Comparison of ENCODE assay signal across 1 cellular context in genomic region chr22:49826603-49827306, GRCh38.
A peak's percentile ranks its signal among the peaks of the same experiment; 100 is the strongest.
TF ChIP-seq lines count a peak whose summit lies in the region.

No MANE protein-coding gene starts in this region.

TF ChIP-seq in HepG2, 621 proteins besides CTCF, POLR2A, EP300 and RAD21 (continued from another document and continues in another):
- TF ChIP-seq, protein P1, sequence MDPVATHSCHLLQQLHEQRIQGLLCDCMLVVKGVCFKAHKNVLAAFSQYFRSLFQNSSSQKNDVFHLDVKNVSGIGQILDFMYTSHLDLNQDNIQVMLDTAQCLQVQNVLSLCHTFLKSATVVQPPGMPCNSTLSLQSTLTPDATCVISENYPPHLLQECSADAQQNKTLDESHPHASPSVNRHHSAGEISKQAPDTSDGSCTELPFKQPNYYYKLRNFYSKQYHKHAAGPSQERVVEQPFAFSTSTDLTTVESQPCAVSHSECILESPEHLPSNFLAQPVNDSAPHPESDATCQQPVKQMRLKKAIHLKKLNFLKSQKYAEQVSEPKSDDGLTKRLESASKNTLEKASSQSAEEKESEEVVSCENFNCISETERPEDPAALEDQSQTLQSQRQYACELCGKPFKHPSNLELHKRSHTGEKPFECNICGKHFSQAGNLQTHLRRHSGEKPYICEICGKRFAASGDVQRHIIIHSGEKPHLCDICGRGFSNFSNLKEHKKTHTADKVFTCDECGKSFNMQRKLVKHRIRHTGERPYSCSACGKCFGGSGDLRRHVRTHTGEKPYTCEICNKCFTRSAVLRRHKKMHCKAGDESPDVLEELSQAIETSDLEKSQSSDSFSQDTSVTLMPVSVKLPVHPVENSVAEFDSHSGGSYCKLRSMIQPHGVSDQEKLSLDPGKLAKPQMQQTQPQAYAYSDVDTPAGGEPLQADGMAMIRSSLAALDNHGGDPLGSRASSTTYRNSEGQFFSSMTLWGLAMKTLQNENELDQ (CRISPR knock-in tag; IDR thresholded peaks at IDR 0.05; ENCODE audit: borderline replicate concordance): no peak
- TF ChIP-seq ZNF672 (CRISPR knock-in tag; IDR thresholded peaks at IDR 0.05): no peak
- TF ChIP-seq KDM5B (CRISPR knock-in tag; IDR thresholded peaks at IDR 0.05; ENCODE audit: borderline replicate concordance): peak; percentile 30; the same call in 1 of the 2 replicates
- no peak for TF ChIP-seq TEAD2 (CRISPR knock-in tag; IDR thresholded peaks at IDR 0.05)
- TF ChIP-seq SP4 (CRISPR knock-in tag; IDR thresholded peaks at IDR 0.05): no peak
- TF ChIP-seq MXI1 (IDR thresholded peaks at IDR 0.05; ENCODE audit: borderline replicate concordance, low read depth, low read length): no peak
- TF ChIP-seq ZNF20 (CRISPR knock-in tag; IDR thresholded peaks at IDR 0.05): 0 out of 2 replicates have a peak, but pooled peaks have one; percentile 40
- TF ChIP-seq, protein P2, sequence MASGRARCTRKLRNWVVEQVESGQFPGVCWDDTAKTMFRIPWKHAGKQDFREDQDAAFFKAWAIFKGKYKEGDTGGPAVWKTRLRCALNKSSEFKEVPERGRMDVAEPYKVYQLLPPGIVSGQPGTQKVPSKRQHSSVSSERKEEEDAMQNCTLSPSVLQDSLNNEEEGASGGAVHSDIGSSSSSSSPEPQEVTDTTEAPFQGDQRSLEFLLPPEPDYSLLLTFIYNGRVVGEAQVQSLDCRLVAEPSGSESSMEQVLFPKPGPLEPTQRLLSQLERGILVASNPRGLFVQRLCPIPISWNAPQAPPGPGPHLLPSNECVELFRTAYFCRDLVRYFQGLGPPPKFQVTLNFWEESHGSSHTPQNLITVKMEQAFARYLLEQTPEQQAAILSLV (CRISPR knock-in tag; IDR thresholded peaks at IDR 0.05; ENCODE audit: borderline replicate concordance): peak; percentile 14; the same call in 1 of the 2 replicates
- 0 out of 2 replicates have a peak, but pooled peaks have one; percentile 50 for TF ChIP-seq ZNF709 (CRISPR knock-in tag; IDR thresholded peaks at IDR 0.05)
- peak; percentile 47; the same call in 1 of the 2 replicates for TF ChIP-seq KMT2A (CRISPR knock-in tag; IDR thresholded peaks at IDR 0.05)
- no peak for TF ChIP-seq ZNF484 (CRISPR knock-in tag; IDR thresholded peaks at IDR 0.05; ENCODE audit: borderline replicate concordance, low read depth)
- TF ChIP-seq ZFP82 (CRISPR knock-in tag; IDR thresholded peaks at IDR 0.05; ENCODE audit: borderline replicate concordance): no peak
- no peak for TF ChIP-seq PHB2 (IDR thresholded peaks at IDR 0.05; ENCODE audit: partially characterized antibody)
- TF ChIP-seq RXRB (CRISPR knock-in tag; IDR thresholded peaks at IDR 0.05; ENCODE audit: borderline replicate concordance): peak; percentile 32; the same call in 1 of the 2 replicates
- no peak for TF ChIP-seq ZMYM3 (CRISPR knock-in tag; IDR thresholded peaks at IDR 0.05)
- TF ChIP-seq KAT7 (CRISPR knock-in tag; IDR thresholded peaks at IDR 0.05; ENCODE audit: borderline replicate concordance): 0 out of 2 replicates have a peak, but pooled peaks have one; percentile 46
- no peak for TF ChIP-seq TCF7L2 (IDR thresholded peaks at IDR 0.05; ENCODE audit: low read depth, low read length)
- no peak for TF ChIP-seq GZF1 (CRISPR knock-in tag; IDR thresholded peaks at IDR 0.05)
- TF ChIP-seq TAF1 (CRISPR knock-in tag; IDR thresholded peaks at IDR 0.05): peak; percentile 43; the same call in 1 of the 2 replicates
- no peak for TF ChIP-seq ZIK1 (CRISPR knock-in tag; IDR thresholded peaks at IDR 0.05; ENCODE audit: borderline replicate concordance, low read depth)
- no peak for TF ChIP-seq ZNF407 (CRISPR knock-in tag; IDR thresholded peaks at IDR 0.05; ENCODE audit: not compliant biosample characterization)
- TF ChIP-seq MATR3 (CRISPR knock-in tag; IDR thresholded peaks at IDR 0.05): no peak
- TF ChIP-seq HOXA3 (CRISPR knock-in tag; IDR thresholded peaks at IDR 0.05): peak; percentile 8; the same call in 1 of the 2 replicates
- TF ChIP-seq DBP (CRISPR knock-in tag; IDR thresholded peaks at IDR 0.05; ENCODE audit: not compliant biosample characterization): no peak
- peak; percentile 77 for TF ChIP-seq PHF8 (CRISPR knock-in tag; IDR thresholded peaks at IDR 0.05)
- TF ChIP-seq BRCA1 (CRISPR knock-in tag; IDR thresholded peaks at IDR 0.05): no peak
- TF ChIP-seq GPBP1L1 (CRISPR knock-in tag; IDR thresholded peaks at IDR 0.05): no peak
- no peak for TF ChIP-seq PAF1 (CRISPR knock-in tag; IDR thresholded peaks at IDR 0.05)
- TF ChIP-seq ZNF343 (CRISPR knock-in tag; IDR thresholded peaks at IDR 0.05): 0 out of 2 replicates have a peak, but pooled peaks have one; percentile 73
- TF ChIP-seq MNT (IDR thresholded peaks at IDR 0.05): no peak
- peak; percentile 32; the same call in 1 of the 2 replicates for TF ChIP-seq ZNF788 (CRISPR knock-in tag; IDR thresholded peaks at IDR 0.05; ENCODE audit: borderline replicate concordance)
- TF ChIP-seq, protein P3, sequence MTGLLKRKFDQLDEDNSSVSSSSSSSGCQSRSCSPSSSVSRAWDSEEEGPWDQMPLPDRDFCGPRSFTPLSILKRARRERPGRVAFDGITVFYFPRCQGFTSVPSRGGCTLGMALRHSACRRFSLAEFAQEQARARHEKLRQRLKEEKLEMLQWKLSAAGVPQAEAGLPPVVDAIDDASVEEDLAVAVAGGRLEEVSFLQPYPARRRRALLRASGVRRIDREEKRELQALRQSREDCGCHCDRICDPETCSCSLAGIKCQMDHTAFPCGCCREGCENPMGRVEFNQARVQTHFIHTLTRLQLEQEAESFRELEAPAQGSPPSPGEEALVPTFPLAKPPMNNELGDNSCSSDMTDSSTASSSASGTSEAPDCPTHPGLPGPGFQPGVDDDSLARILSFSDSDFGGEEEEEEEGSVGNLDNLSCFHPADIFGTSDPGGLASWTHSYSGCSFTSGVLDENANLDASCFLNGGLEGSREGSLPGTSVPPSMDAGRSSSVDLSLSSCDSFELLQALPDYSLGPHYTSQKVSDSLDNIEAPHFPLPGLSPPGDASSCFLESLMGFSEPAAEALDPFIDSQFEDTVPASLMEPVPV (CRISPR knock-in tag; IDR thresholded peaks at IDR 0.05): peak; percentile 55; the same call in 1 of the 2 replicates
- no peak for TF ChIP-seq SSRP1 (CRISPR knock-in tag; IDR thresholded peaks at IDR 0.05)
- TF ChIP-seq, protein P4, sequence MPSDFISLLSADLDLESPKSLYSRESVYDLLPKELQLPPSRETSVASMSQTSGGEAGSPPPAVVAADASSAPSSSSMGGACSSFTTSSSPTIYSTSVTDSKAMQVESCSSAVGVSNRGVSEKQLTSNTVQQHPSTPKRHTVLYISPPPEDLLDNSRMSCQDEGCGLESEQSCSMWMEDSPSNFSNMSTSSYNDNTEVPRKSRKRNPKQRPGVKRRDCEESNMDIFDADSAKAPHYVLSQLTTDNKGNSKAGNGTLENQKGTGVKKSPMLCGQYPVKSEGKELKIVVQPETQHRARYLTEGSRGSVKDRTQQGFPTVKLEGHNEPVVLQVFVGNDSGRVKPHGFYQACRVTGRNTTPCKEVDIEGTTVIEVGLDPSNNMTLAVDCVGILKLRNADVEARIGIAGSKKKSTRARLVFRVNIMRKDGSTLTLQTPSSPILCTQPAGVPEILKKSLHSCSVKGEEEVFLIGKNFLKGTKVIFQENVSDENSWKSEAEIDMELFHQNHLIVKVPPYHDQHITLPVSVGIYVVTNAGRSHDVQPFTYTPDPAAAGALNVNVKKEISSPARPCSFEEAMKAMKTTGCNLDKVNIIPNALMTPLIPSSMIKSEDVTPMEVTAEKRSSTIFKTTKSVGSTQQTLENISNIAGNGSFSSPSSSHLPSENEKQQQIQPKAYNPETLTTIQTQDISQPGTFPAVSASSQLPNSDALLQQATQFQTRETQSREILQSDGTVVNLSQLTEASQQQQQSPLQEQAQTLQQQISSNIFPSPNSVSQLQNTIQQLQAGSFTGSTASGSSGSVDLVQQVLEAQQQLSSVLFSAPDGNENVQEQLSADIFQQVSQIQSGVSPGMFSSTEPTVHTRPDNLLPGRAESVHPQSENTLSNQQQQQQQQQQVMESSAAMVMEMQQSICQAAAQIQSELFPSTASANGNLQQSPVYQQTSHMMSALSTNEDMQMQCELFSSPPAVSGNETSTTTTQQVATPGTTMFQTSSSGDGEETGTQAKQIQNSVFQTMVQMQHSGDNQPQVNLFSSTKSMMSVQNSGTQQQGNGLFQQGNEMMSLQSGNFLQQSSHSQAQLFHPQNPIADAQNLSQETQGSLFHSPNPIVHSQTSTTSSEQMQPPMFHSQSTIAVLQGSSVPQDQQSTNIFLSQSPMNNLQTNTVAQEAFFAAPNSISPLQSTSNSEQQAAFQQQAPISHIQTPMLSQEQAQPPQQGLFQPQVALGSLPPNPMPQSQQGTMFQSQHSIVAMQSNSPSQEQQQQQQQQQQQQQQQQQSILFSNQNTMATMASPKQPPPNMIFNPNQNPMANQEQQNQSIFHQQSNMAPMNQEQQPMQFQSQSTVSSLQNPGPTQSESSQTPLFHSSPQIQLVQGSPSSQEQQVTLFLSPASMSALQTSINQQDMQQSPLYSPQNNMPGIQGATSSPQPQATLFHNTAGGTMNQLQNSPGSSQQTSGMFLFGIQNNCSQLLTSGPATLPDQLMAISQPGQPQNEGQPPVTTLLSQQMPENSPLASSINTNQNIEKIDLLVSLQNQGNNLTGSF (CRISPR knock-in tag; IDR thresholded peaks at IDR 0.05): no peak; the same call in 1 of the 2 replicates
